Comparison of ENCODE assay signal across 8 cellular contexts in the genomic region with DNA sequence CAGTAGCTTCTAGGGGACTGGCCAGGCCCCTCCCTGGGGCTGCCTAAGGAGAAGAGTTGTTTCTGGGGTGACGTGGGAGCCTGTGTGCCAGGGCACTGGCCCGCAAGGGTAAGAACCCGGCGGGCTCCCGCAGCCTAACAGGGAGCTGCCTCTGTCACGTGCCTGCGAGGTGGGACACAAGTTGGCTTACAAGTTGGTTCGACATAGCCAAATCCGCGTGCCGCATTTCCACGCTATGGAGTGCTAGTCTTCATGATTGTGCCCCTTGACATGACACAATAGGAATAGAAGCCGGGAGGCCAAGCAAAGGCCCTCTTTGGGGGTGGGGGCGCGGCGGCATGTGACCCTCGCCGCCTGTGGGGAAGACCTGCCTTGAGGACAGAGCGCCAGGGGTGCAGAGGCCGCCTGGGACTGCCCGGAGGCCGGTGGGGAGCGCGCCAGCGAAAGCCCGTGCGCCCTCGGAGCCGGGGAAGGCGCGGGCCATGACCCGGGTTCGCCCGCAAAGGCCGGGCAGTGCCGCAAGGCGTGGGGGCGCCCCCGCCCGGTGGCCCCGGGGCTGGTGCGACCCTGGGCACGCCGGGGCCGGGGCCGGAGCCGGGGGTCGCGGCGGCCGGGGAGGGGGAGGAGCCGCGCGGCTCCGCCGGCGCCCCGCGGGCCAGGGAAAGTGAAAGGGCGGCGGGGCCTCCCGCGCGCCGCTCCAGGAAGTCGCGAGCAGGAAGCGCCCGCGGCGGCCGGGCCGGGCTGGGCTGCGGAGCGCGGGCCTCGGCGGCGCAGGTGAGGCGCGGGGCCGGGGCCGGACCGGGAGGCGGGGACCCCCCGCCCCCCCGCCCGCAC. TPM values are rescaled to one million over a fixed set of nuclear protein-coding genes. Genes with fewer than 3 reads are reported as not detected.
DNase-seq lines count a peak whose midpoint lies in the region; ATAC-seq and TF ChIP-seq lines count a peak whose summit lies in the region.

SLC37A1 (plus strand) TSS at position 702 of the 834 bp plus-strand sequence. CDS start 4,603 bp downstream, outside the sequence.

- peak; percentile 18 to 35 for DNase-seq in activated CD4-positive, alpha-beta T cell treated with anti-CD3 and anti-CD28 coated beads for 4 hours
- DNase-seq in activated CD4-positive, alpha-beta T cell treated with anti-CD3 and anti-CD28 coated beads for 1 hour, result no peak
- DNase-seq in WTC11 (ENCODE audit: low spot score) (peak; percentile 62), thyroid gland (peak in 1 of 2 donors; percentile 41), HCEC 1CT (no peak)
- peak in 1 of 3 donors; percentile 34 for DNase-seq in effector memory CD4-positive, alpha-beta T cell

- peak in 1 of 2 donors; percentile 58 for TF ChIP-seq POLR2A in thyroid gland (IDR thresholded peaks at IDR 0.05)

- peaks cover 14% of the 10 kb centered on the region for H3K4me1 ChIP-seq in effector memory CD4-positive, alpha-beta T cell (ENCODE audit: control insufficient read depth, insufficient read depth, low read length, poor library complexity, severe bottlenecking)
- H3K4me1 ChIP-seq in mononuclear cell (ENCODE audit: insufficient read depth, low read length) (peaks cover 24% of the 10 kb centered on the region), thyroid gland (peaks cover 40 to 48% of the 10 kb centered on the region in 2 donors)

- POLR2A ChIA-PET in WTC11 (lab: Charles Lee), result no interaction called here

- no peaks in the 10 kb centered on the region for H3K9me3 ChIP-seq in effector memory CD4-positive, alpha-beta T cell (ENCODE audit: control insufficient read depth, low read length)
- H3K9me3 ChIP-seq in mononuclear cell (ENCODE audit: low read depth, low read length), result no peaks in the 10 kb centered on the region
- no peaks in the 10 kb centered on the region for H3K9me3 ChIP-seq in thyroid gland

- H3K27ac Mint-ChIP-seq in WTC11, result peak within 1 kb of the TSS; percentile 52; the same call in 1 of the 2 replicates

- peak within 1 kb of the TSS; percentile 78 for H3K27ac ChIP-seq in effector memory CD4-positive, alpha-beta T cell (ENCODE audit: insufficient read depth, low read length, poor library complexity, severe bottlenecking)
- H3K27ac ChIP-seq in thyroid gland, result peak within 1 kb of the TSS; percentile 65 to 97 (median 93)

- H3K36me3 Mint-ChIP-seq in WTC11, result peaks cover 5% of the 10 kb centered on the region

- CTCF ChIA-PET in WTC11 (lab: Charles Lee), result interaction anchor here (1.0 to 1.5 kb wide), 5 partner anchors 11 to 141 kb away, joined by 3 to 6 read pairs (median 4); no protein-coding TSS in a partner anchor

- peaks cover 19% of the 10 kb centered on the region for H3K27me3 Mint-ChIP-seq in WTC11 (ENCODE audit: low read depth)

- peak within 1 kb of the TSS; percentile 97 for H3K4me3 ChIP-seq in effector memory CD4-positive, alpha-beta T cell (ENCODE audit: insufficient read depth, low read depth, low read length, poor library complexity, severe bottlenecking)
- H3K4me3 ChIP-seq in mononuclear cell (ENCODE audit: low read length) (peak within 1 kb of the TSS; percentile 82), thyroid gland (replicated peaks in 1 of 3) (peak within 1 kb of the TSS; percentile 31 to 86 (median 68))

- H3K36me3 ChIP-seq in effector memory CD4-positive, alpha-beta T cell (ENCODE audit: control insufficient read depth, insufficient read depth, low read length), result peaks cover 5% of the 10 kb centered on the region
- no peaks in the 10 kb centered on the region for H3K36me3 ChIP-seq in thyroid gland

- WGBS in thyroid gland, 2 donors, result 41 to 42% methylated on average over 21 to 23 of the region's 88 CpGs

- ATAC-seq in HG03097 (IDR thresholded peaks at IDR 0.05; ENCODE audit: low FRiP score, unreplicated experiment) (peak; percentile 50), WTC11 (peak; percentile 47)

- H3K27me3 ChIP-seq in effector memory CD4-positive, alpha-beta T cell (replicated peaks; ENCODE audit: control insufficient read depth, insufficient read depth, low read length, poor library complexity, severe bottlenecking), result no peaks in the 10 kb centered on the region
- H3K27me3 ChIP-seq in mononuclear cell (ENCODE audit: insufficient read depth, low read length) (no peaks in the 10 kb centered on the region), thyroid gland (no peaks in the 10 kb centered on the region)

- H3K4me1 Mint-ChIP-seq in WTC11, result peaks cover 40% of the 10 kb centered on the region

- no peaks in the 10 kb centered on the region for H3K9me3 Mint-ChIP-seq in WTC11

- intact Hi-C loops in thyroid gland (cut with DNase I), result no loop called here

- peak within 1 kb of the TSS; percentile 71 for H3K4me3 Mint-ChIP-seq in WTC11

- TF ChIP-seq CTCF in WTC11 (IDR thresholded peaks at IDR 0.05) (no peak), thyroid gland (IDR thresholded peaks at IDR 0.05) (peak in 2 of 6 experiments; percentile 14 to 15)

TF ChIP-seq in WTC11, 78 proteins besides CTCF, POLR2A, EP300 and RAD21 (continues in another document):
- TF ChIP-seq FOXP1 (CRISPR knock-in tag; IDR thresholded peaks at IDR 0.05; ENCODE audit: borderline replicate concordance) (0 out of 2 replicates have a peak, but pooled peaks have one; percentile 76), ESRRA (CRISPR knock-in tag; IDR thresholded peaks at IDR 0.05; ENCODE audit: borderline replicate concordance) (0 out of 2 replicates have a peak, but pooled peaks have one; percentile 47), ZNF425 (CRISPR knock-in tag; conservative IDR thresholded peaks at IDR 0.05) (no peak), GRHL2 (CRISPR knock-in tag; IDR thresholded peaks at IDR 0.05; ENCODE audit: insufficient replicate concordance, severe bottlenecking) (no peak), HMGA2 (CRISPR knock-in tag; IDR thresholded peaks at IDR 0.05) (no peak), ZBTB21 (CRISPR knock-in tag; IDR thresholded peaks at IDR 0.05; ENCODE audit: borderline replicate concordance) (no peak)
- TF ChIP-seq, protein P1, sequence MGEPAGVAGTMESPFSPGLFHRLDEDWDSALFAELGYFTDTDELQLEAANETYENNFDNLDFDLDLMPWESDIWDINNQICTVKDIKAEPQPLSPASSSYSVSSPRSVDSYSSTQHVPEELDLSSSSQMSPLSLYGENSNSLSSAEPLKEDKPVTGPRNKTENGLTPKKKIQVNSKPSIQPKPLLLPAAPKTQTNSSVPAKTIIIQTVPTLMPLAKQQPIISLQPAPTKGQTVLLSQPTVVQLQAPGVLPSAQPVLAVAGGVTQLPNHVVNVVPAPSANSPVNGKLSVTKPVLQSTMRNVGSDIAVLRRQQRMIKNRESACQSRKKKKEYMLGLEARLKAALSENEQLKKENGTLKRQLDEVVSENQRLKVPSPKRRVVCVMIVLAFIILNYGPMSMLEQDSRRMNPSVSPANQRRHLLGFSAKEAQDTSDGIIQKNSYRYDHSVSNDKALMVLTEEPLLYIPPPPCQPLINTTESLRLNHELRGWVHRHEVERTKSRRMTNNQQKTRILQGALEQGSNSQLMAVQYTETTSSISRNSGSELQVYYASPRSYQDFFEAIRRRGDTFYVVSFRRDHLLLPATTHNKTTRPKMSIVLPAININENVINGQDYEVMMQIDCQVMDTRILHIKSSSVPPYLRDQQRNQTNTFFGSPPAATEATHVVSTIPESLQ (CRISPR knock-in tag; IDR thresholded peaks at IDR 0.05), result no peak
- TF ChIP-seq, protein P2, sequence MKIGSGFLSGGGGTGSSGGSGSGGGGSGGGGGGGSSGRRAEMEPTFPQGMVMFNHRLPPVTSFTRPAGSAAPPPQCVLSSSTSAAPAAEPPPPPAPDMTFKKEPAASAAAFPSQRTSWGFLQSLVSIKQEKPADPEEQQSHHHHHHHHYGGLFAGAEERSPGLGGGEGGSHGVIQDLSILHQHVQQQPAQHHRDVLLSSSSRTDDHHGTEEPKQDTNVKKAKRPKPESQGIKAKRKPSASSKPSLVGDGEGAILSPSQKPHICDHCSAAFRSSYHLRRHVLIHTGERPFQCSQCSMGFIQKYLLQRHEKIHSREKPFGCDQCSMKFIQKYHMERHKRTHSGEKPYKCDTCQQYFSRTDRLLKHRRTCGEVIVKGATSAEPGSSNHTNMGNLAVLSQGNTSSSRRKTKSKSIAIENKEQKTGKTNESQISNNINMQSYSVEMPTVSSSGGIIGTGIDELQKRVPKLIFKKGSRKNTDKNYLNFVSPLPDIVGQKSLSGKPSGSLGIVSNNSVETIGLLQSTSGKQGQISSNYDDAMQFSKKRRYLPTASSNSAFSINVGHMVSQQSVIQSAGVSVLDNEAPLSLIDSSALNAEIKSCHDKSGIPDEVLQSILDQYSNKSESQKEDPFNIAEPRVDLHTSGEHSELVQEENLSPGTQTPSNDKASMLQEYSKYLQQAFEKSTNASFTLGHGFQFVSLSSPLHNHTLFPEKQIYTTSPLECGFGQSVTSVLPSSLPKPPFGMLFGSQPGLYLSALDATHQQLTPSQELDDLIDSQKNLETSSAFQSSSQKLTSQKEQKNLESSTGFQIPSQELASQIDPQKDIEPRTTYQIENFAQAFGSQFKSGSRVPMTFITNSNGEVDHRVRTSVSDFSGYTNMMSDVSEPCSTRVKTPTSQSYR (CRISPR knock-in tag; IDR thresholded peaks at IDR 0.05), result no peak

RNA-seq across cellular contexts. Expression of gene SLC37A1, which starts in this region (rescaled TPM):
- total RNA-seq in WTC11 (2021), result 22.7 to 26.3 TPM (median 25.8 TPM) in 3 replicates
- 19.4 TPM for total RNA-seq in mononuclear cell
- total RNA-seq in thyroid gland, result 10 to 100 TPM; 26.1 to 37.9 (median 34.9) TPM

Comparison
In these comparisons a context has a peak if more than half of its experiments do, and no peak if none do; other contexts are left out.
1. DNase-seq: peak in activated CD4-positive, alpha-beta T cell treated with anti-CD3 and anti-CD28 coated beads for 4 hours (2 of 2) and WTC11 (single experiment); none in activated CD4-positive, alpha-beta T cell treated with anti-CD3 and anti-CD28 coated beads for 1 hour (single experiment) and HCEC 1CT (single experiment).
2. Peak in every context shown above with its lines, with median percentiles within 50 percentile points of each other: H3K4me3 ChIP-seq.